Comparison of ENCODE assay signal across 19 cellular contexts in genomic region chr16:12177643-12178042, GRCh38.
"Had no signal": no experiment of that assay in that cellular context is flagged by ENCODE, and none has a peak within 500 bp of the region (broad histone marks: within the 10 kb centered on the region; RNA-seq: fewer than 3 reads in every experiment).

No MANE protein-coding gene starts in this region.

- ATAC-seq: activated CD4-positive, CD25-positive, alpha-beta regulatory T cell treated with anti-CD3 and anti-CD28 coated beads, Interleukin-2, amount 50 U/mL, for 24 hours; activated CD8-positive, alpha-beta memory T cell treated with anti-CD3 and anti-CD28 coated beads, Interleukin-2, amount 10 ng/mL, durations not matched to agents 7 days and 5 days; left lobe of liver; natural killer cell treated with Interleukin-12 subunit alpha and Interleukin-12 subunit beta and Interleukin-15 and Interleukin-18, amount 100 ng/mL, for 72 hours; stimulated activated memory B cell treated with anti-CD40 and anti-IgM and Interleukin-4, amounts not matched to agents 10 μg/mL and 1 μg/mL and 100 μg/mL, for 72 hours; T-cell had no signal

- H3K4me3 ChIP-seq: skin epidermis, thoracic aorta, upper lobe of right lung had no signal

- H3K9me3 ChIP-seq: neutrophil, thoracic aorta, upper lobe of right lung had no signal

- DNase-seq: activated CD4-positive, alpha-beta memory T cell treated with anti-CD3 and anti-CD28 coated beads, Interleukin-2, amount 10 ng/mL, durations not matched to agents 7 days and 5 days; activated CD4-positive, alpha-beta T cell treated with anti-CD3 and anti-CD28 coated beads, Interleukin-2, amount 10 ng/mL, durations not matched to agents 24 days and 14 days; activated CD8-positive, alpha-beta memory T cell treated with anti-CD3 and anti-CD28 coated beads, Interleukin-2, amount 10 ng/mL, durations not matched to agents 7 days and 5 days; activated effector memory CD4-positive, alpha-beta T cell treated with anti-CD3 and anti-CD28 coated beads, Interleukin-2, amount 50 U/mL, for 16 hours; activated naive CD4-positive, alpha-beta T cell treated with anti-CD3 and anti-CD28 coated beads, Interleukin-2, amount 10 ng/mL, durations not matched to agents 7 days and 5 days; activated T-cell treated with anti-CD3 and anti-CD28 coated beads for 4 hours; cortex of kidney; endodermal cell; immature natural killer cell; T-cell; upper lobe of right lung had no signal

- H3K36me3 ChIP-seq: neutrophil, thoracic aorta, upper lobe of right lung had no signal

- H3K27me3 ChIP-seq: neutrophil, upper lobe of right lung had no signal

- H3K27ac ChIP-seq: neutrophil, thoracic aorta, upper lobe of right lung, VCaP had no signal

- H3K4me1 ChIP-seq: upper lobe of right lung had no signal
